Comparison of ENCODE assay signal across 8 cellular contexts in the genomic region with DNA sequence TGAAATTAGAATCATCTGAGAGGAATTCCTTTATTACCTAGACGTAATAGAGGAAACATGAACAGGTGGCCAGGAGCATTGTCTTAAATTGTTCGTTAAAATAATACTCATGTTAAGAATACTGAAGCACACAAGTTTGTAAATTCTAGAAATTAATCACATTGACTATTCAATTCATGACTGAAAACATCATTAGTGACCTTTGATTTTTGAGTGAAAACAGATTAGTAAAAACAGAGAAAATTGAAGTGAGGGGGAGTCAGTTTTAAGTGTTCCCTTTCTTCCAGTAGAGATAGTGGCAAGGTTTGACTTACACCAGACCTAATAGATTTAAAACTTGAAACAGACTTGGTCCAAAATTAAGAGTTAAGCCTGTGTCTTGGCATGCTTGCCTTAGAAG. TPM values are rescaled to one million over a fixed set of nuclear protein-coding genes. Genes with fewer than 3 reads are reported as not detected.
DNase-seq lines count a peak whose midpoint lies in the region; ATAC-seq, FAIRE-seq and TF ChIP-seq lines count a peak whose summit lies in the region.

No MANE protein-coding gene starts in this region.

- peaks cover 81% of the 10 kb centered on the region for H3K79me2 ChIP-seq in DND-41 (ENCODE audit: insufficient read depth, low read length)

- peak overlapping the region; percentile 75 for H3K4me2 ChIP-seq in DND-41 (ENCODE audit: insufficient read depth, low read length)

- no peak for TF ChIP-seq CTCF in DND-41 (IDR thresholded peaks at IDR 0.05; ENCODE audit: borderline replicate concordance, extremely low read depth, low read length, poor library complexity, severe bottlenecking)
- no peak for TF ChIP-seq CTCF in pancreas (IDR thresholded peaks at IDR 0.05)
- no peak for TF ChIP-seq CTCF in lower leg skin (IDR thresholded peaks at IDR 0.05)

- H3K36me3 ChIP-seq in DND-41 (ENCODE audit: insufficient read depth, low read length): peaks cover 18% of the 10 kb centered on the region
- H3K36me3 ChIP-seq in pancreas: no peaks in the 10 kb centered on the region

- H3K9me3 ChIP-seq in DND-41 (ENCODE audit: insufficient read depth, low read length, severe bottlenecking) (no peaks in the 10 kb centered on the region), pancreas (no peaks in the 10 kb centered on the region)

- H3K27me3 ChIP-seq in DND-41 (ENCODE audit: insufficient read depth, low read length, poor library complexity): no peaks in the 10 kb centered on the region
- no peaks in the 10 kb centered on the region for H3K27me3 ChIP-seq in pancreas

- DNase-seq in DND-41: no peak
- peak; percentile 55 for DNase-seq in OCI-M1 (lab: John Stamatoyannopoulos, UW)
- DNase-seq in pancreas: no peak
- no peak for DNase-seq in DMS 273 treated with DMSO at 0.1 percent for 48 hours (lab: John Stamatoyannopoulos, UW)
- no peak for DNase-seq in lower leg skin (ENCODE audit: low spot score in 2 of 2)

- peaks cover 45% of the 10 kb centered on the region; the same call in 1 of the 2 replicates for H4K20me1 ChIP-seq in DND-41 (ENCODE audit: insufficient read depth, low read length)

- WGBS in pancreas, 2 donors: 2 to 3% methylated on average over 2 of the region's 2 CpGs
- WGBS in lower leg skin, 2 donors: 4 to 7% methylated on average over 2 of the region's 2 CpGs

- H3K4me3 ChIP-seq in DND-41 (ENCODE audit: low read depth in 1 of 2, low read length in 2 of 2) (peak overlapping the region; percentile 52 to 89), pancreas (peak overlapping the region in 3 of 4 donors; percentile 92 to 96 (median 92)), lower leg skin (ENCODE audit: low read depth, poor library complexity, severe bottlenecking) (no peak overlapping the region)

- peak overlapping the region; percentile 100 for H3K9ac ChIP-seq in DND-41 (ENCODE audit: low read depth, low read length)

- FAIRE-seq in endometrium (lab: Jason Lieb, UNC) (peak; percentile 39), pancreas (lab: Jason Lieb, UNC) (no peak)

- H2AFZ ChIP-seq in DND-41 (ENCODE audit: low read depth, low read length): no peak overlapping the region

- H3K27ac ChIP-seq in DND-41 (ENCODE audit: low read length): peak overlapping the region; percentile 95
- H3K27ac ChIP-seq in pancreas: peak overlapping the region in 3 of 4 donors; percentile 95 to 100 (median 99)

- no peak for TF ChIP-seq POLR2A in lower leg skin (IDR thresholded peaks at IDR 0.05)

- intact Hi-C loops in pancreas (cut with DNase I) (no loop called here), lower leg skin (cut with DNase I; ENCODE audit: low total_unique reads) (no loop called here)

- ATAC-seq in DND-41 (ENCODE audit: insufficient read depth, low read depth) (no peak), pancreas (no peak), HG03432 (IDR thresholded peaks at IDR 0.05; ENCODE audit: unreplicated experiment) (no peak), HG03025 (IDR thresholded peaks at IDR 0.05; ENCODE audit: low FRiP score, unreplicated experiment) (no peak)

- H3K4me1 ChIP-seq in DND-41 (ENCODE audit: insufficient read depth, low read length) (peaks cover 56% of the 10 kb centered on the region), pancreas (peaks cover 33 to 44% (median 42%) of the 10 kb centered on the region in 3 donors)

RNA-seq across cellular contexts. Expression of gene ZFP91, which starts 1.4 kb away (rescaled TPM):
- 10 to 100 TPM; 14.2 to 23.0 (median 21.0) TPM for total RNA-seq in pancreas
- polyA plus RNA-seq in pancreas: 10 to 100 TPM in 1 of 2 donors, 1 to 10 TPM in 1; 6.3 to 12.6 TPM
- 10 to 100 TPM; 46.4 to 58.4 (median 51.7) TPM for total RNA-seq in lower leg skin

RNA-seq across cellular contexts. Expression of gene LPXN, which starts 4.7 kb away (rescaled TPM):
- total RNA-seq in pancreas (10 to 100 TPM in 1 of 6 donors, 1 to 10 TPM in 5; 3.2 to 10.4 (median 5.5) TPM), lower leg skin (1 to 10 TPM; 4.1 to 7.7 (median 5.4) TPM)
- polyA plus RNA-seq in pancreas: 1 to 10 TPM; 4.6 to 5.1 TPM

RNA-seq across cellular contexts. Expression of gene CNTF, which starts 42.2 kb away (rescaled TPM):
- total RNA-seq in pancreas: under 1 TPM; 0.31 to 0.63 (median 0.51) TPM
- polyA plus RNA-seq in pancreas: under 1 TPM; 0.28 to 0.30 TPM
- 1 to 10 TPM in 3 of 4 donors, under 1 TPM in 1; 0.89 to 2.3 (median 1.6) TPM for total RNA-seq in lower leg skin
